20 cellular contexts compared by ENCODE assay signal in the genomic region with DNA sequence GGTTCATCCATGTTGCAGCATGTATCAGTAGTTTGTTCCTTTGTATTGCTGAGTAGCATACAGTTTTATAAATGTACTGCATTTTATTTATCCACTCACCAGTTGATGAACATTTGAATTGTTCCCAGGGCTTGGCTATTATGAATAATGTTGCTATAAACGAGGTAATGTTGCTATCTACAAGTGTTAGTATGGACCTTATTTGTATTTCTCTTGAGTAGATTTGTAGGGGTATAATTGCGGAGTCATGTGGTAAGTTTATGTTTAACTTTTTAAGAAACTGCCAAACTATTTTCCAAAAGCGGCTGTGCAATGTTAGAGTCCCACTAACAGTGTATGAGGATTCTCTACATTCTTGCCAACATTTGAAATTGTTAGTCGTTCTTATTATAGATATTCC.
"Had no signal": no experiment of that assay in that cellular context is flagged by ENCODE, and none has a peak within 500 bp of the region (broad histone marks: within the 10 kb centered on the region; RNA-seq: fewer than 3 reads in every experiment).

No MANE protein-coding gene starts in this region.

- ATAC-seq: gastroesophageal sphincter; left cardiac atrium; left ventricle myocardium superior; mucosa of descending colon; naive thymus-derived CD8-positive, alpha-beta T cell; right lobe of liver; stimulated activated effector memory CD8-positive, alpha-beta T cell treated with anti-CD3 and anti-CD28 coated beads, Interleukin-12 subunit alpha, Interleukin-12 subunit beta, amount 100 ng/mL, for 72 hours; stimulated activated naive CD8-positive, alpha-beta T cell treated with anti-CD3 and anti-CD28 coated beads, Interleukin-15, Interleukin-2, amounts not matched to agents 100 U/mL and 50 U/mL, for 24 hours had no signal

- H3K27me3 ChIP-seq: esophagus muscularis mucosa, gastroesophageal sphincter, right lobe of liver, testis, tibial nerve had no signal

- H3K4me3 ChIP-seq: esophagus muscularis mucosa, gastroesophageal sphincter, mucosa of descending colon, prostate gland, right lobe of liver, testis, tibial nerve had no signal

- H3K9me3 ChIP-seq: esophagus muscularis mucosa, gastroesophageal sphincter, mucosa of descending colon, prostate gland, right lobe of liver, testis, tibial nerve had no signal

- FAIRE-seq: keratinocyte had no signal

- H3K27ac ChIP-seq: epithelial cell of prostate, esophagus muscularis mucosa, gastroesophageal sphincter, right lobe of liver, testis, tibial nerve had no signal

- DNase-seq: effector memory CD4-positive, alpha-beta T cell; glutamatergic neuron; immature natural killer cell; left cardiac atrium; left ventricle myocardium superior; mucosa of descending colon; naive thymus-derived CD8-positive, alpha-beta T cell; retina; right lobe of liver; stimulated activated CD4-positive, alpha-beta T cell treated with anti-CD3 and anti-CD28 coated beads, Interleukin-4, amount 100 ng/mL, for 1 hour; stimulated activated CD8-positive, alpha-beta memory T cell treated with anti-CD3 and anti-CD28 coated beads, Interleukin-4, amount 100 ng/mL, for 48 hours; stimulated activated naive CD8-positive, alpha-beta T cell treated with anti-CD3 and anti-CD28 coated beads, Interleukin-15, Interleukin-2, amounts not matched to agents 100 U/mL and 50 U/mL, for 24 hours; testis had no signal

- H3K4me1 ChIP-seq: gastroesophageal sphincter, testis, tibial nerve had no signal

- H3K36me3 ChIP-seq: esophagus muscularis mucosa, gastroesophageal sphincter, prostate gland, right lobe of liver, tibial nerve had no signal
